15 cellular contexts compared by ENCODE assay signal in the genomic region with DNA sequence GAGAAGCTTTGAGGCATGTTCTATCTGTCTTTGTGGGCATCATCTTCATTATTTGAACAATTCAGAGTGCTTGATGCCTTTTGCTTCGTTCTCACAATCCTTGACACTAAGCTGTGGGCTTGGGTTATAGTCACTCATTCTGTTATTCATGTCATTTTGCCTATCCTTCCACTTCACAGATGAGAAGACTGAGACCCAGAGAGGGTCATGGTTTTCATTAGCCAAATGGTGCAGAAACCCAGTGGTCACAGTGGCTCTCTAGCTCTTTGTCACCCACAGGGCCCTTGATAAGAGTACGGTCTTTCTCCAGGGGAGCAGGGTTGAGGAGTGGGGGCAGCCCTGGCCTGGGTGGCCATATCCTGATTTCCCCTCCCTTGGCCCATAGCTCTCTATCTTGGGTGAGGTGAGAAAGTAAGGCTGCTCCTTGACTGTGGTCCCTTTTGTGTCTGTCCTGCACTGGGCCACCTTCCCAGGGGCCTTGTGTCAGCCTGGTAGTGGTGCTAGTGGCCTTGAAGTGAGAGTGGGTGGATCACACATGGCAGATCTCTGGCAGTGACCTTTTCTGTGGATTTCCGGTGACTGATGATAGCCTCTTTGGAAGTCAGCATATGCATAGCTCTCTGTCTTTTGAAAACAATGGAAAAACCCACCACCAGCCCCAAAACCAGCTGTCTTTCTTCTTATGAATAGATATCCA.
DNase-seq lines count a peak whose midpoint lies in the region; ATAC-seq, FAIRE-seq and TF ChIP-seq lines count a peak whose summit lies in the region.
"Had no signal": no experiment of that assay in that cellular context is flagged by ENCODE, and none has a peak within 500 bp of the region (broad histone marks: within the 10 kb centered on the region; RNA-seq: fewer than 3 reads in every experiment).

No MANE protein-coding gene starts in this region.

- no peak overlapping the region for H3K4ac ChIP-seq in H1 (replicated peaks; ENCODE audit: insufficient read length, low read depth, low read length)

- no peak for FAIRE-seq in H1 (lab: Jason Lieb, UNC)

- no peak overlapping the region for H2AFZ ChIP-seq in H1 (ENCODE audit: low read length)
- no peak overlapping the region for H2AFZ ChIP-seq in osteoblast (ENCODE audit: low read length)

- no peak overlapping the region for H4K8ac ChIP-seq in H1 (ENCODE audit: extremely low read depth, insufficient read depth, low read length)

- H2AK5ac ChIP-seq in H1 (ENCODE audit: low read depth, low read length): no peak overlapping the region

- DNase-seq in RWPE1 (ENCODE audit: low spot score) (no peak), H1 (ENCODE audit: low read depth in 1 of 2, low spot score in 2 of 2) (no peak), osteoblast (ENCODE audit: insufficient read length, low spot score, missing footprints) (peak; percentile 36), brain microvascular endothelial cell (no peak), NCI-H2029 (lab: John Stamatoyannopoulos, UW) (no peak), OCI-M2 (lab: John Stamatoyannopoulos, UW; ENCODE audit: unreplicated experiment) (no peak), left colon (no peak)
- DNase-seq: effector memory CD4-positive, alpha-beta T cell; KBM-7; left lung; NCI-H1105; NCI-H82; stimulated activated CD4-positive, alpha-beta T cell treated with anti-CD3 and anti-CD28 coated beads, Interleukin-15, amount 100 ng/mL, for 24 hours; T-helper 17 cell had no signal

- no peak overlapping the region for H3K18ac ChIP-seq in H1 (ENCODE audit: extremely low read depth, low read length)

- H2BK120ac ChIP-seq in H1 (replicated peaks; ENCODE audit: low read depth, low read length): no peak overlapping the region

- POLR2A ChIA-PET in RWPE1 (lab: Yijun Ruan, JAX; ENCODE audit: low non-redundant PET) (no interaction called here), H1 (lab: Charles Lee; ENCODE audit: partially characterized antibody) (interaction anchor here (0.6 to 2.9 kb wide), 4 partner anchors 18 to 194 kb away, joined by 3 to 11 read pairs (median 6); no protein-coding TSS in a partner anchor)

- H2BK12ac ChIP-seq in H1 (ENCODE audit: low read depth, low read length): peak overlapping the region; percentile 18; the same call in 1 of the 2 replicates

- TF ChIP-seq EP300 in H1 (IDR thresholded peaks at IDR 0.05; ENCODE audit: borderline replicate concordance in 1 of 2, low read depth in 2 of 2, low read length in 2 of 2): no peak

- CTCF ChIA-PET in RWPE1 (lab: Yijun Ruan, JAX) (interaction anchor here (0.7 to 1.3 kb wide), 5 partner anchors 18 to 1346 kb away, joined by 3 to 9 read pairs (median 5); no protein-coding TSS in a partner anchor), H1 (lab: Charles Lee; ENCODE audit: partially characterized antibody) (interaction anchor here (0.6 to 5.2 kb wide), 49 partner anchors 10 to 545 kb away, joined by 3 to 36 read pairs (median 6); no protein-coding TSS in a partner anchor)

- H3K36me3 ChIP-seq in BLaER1 treated with 17β-estradiol and CSF1 and Interleukin-3, amounts not matched to agents 10 nM and 100 nM: peaks cover 0 to 12% (median 0%) of the 10 kb centered on the region in 11 experiments; a peak in 3 of 22 replicates
- H3K36me3 ChIP-seq in H1 (ENCODE audit: control insufficient read depth in 2 of 4, insufficient read depth in 4 of 4, low read length in 3 of 4) (no peaks in the 10 kb centered on the region), osteoblast (ENCODE audit: insufficient read depth, low read length) (no peaks in the 10 kb centered on the region), brain microvascular endothelial cell (replicated peaks) (no peaks in the 10 kb centered on the region)
- H3K36me3 ChIP-seq: left lung had no signal

- no peaks in the 10 kb centered on the region for H3K23me2 ChIP-seq in H1 (ENCODE audit: low read depth, low read length)

- H4K91ac ChIP-seq in H1 (replicated peaks; ENCODE audit: insufficient read length, low read length): no peak overlapping the region

- peaks cover 12% of the 10 kb centered on the region for H3K79me1 ChIP-seq in H1 (ENCODE audit: low read depth, low read length)

- H3K23ac ChIP-seq in H1 (ENCODE audit: insufficient read length): no peak overlapping the region

- no peak for ATAC-seq in left colon
- ATAC-seq: left lung, T-helper 17 cell had no signal

- intact Hi-C loops in left colon (cut with DNase I, micrococcal nuclease): loop anchor here in 1 of 2 donors (10.0 kb wide), 3 partner anchors 124 to 254 kb away; no protein-coding TSS in a partner anchor

- H3K14ac ChIP-seq in H1 (ENCODE audit: insufficient read length): no peak overlapping the region

- H3K4me1 ChIP-seq in BLaER1 treated with 17β-estradiol and CSF1 and Interleukin-3, amounts not matched to agents 10 nM and 100 nM: peaks cover 51 to 68% (median 63%) of the 10 kb centered on the region in 10 experiments
- peaks cover 4 to 24% (median 15%) of the 10 kb centered on the region in 4 experiments for H3K4me1 ChIP-seq in H1 (replicated peaks in 1 of 4; ENCODE audit: control insufficient read depth in 3 of 4, insufficient read depth in 4 of 4, low read length in 3 of 4)
- peaks cover 8% of the 10 kb centered on the region for H3K4me1 ChIP-seq in osteoblast (ENCODE audit: insufficient read depth, low read length)

- in situ Hi-C loops in brain microvascular endothelial cell (cut with HindIII; ENCODE audit: low pct_ligation_motif_present, low sequenced_read_pairs): no loop called here

- H3K9me3 ChIP-seq in BLaER1 treated with 17β-estradiol and CSF1 and Interleukin-3, amounts not matched to agents 10 nM and 100 nM (replicated peaks in 1 of 11): no peaks in the 10 kb centered on the region
- H3K9me3 ChIP-seq in H1 (ENCODE audit: insufficient read depth in 2 of 2, low read depth in 1 of 2, low read length in 1 of 2) (no peaks in the 10 kb centered on the region), osteoblast (ENCODE audit: low read depth, low read length) (no peaks in the 10 kb centered on the region)
- H3K9me3 ChIP-seq: left lung had no signal

- no peak for TF ChIP-seq POLR2A in H1 (IDR thresholded peaks at IDR 0.05; ENCODE audit: control extremely low read depth in 1 of 2, low read depth in 2 of 2, low read length in 2 of 2)

- WGBS in H1 (ENCODE audit: extremely low coverage in 1 of 2, insufficient coverage in 1 of 2, insufficient read length in 1 of 2, insufficient replicate concordance in 2 of 2, low coverage in 1 of 2, low lambda C conversion rate in 2 of 2, missing lambda C conversion rate in 1 of 2), 2 experiments: 89% methylated on average over 3 of the region's 3 CpGs; no CpG with 5 or more reads in 1 of the 2 experiments

- H2BK15ac ChIP-seq in H1 (ENCODE audit: low read length): no peak overlapping the region

- H3K56ac ChIP-seq in H1 (replicated peaks; ENCODE audit: insufficient read length, low read depth, low read length): no peak overlapping the region

- TF ChIP-seq RAD21 in H1 (IDR thresholded peaks at IDR 0.05 in 1 of 2, conservative IDR thresholded peaks at IDR 0.05 in 1 of 2; ENCODE audit: low read depth in 2 of 2, low read length in 2 of 2): no peak

- H3K27me3 ChIP-seq in BLaER1 treated with 17β-estradiol and CSF1 and Interleukin-3, amounts not matched to agents 10 nM and 100 nM: no peaks in the 10 kb centered on the region
- H3K27me3 ChIP-seq in H1 (replicated peaks in 1 of 4; ENCODE audit: control insufficient read depth in 3 of 4, extremely low read depth in 1 of 4, insufficient read depth in 3 of 4, low read length in 3 of 4): no peaks in the 10 kb centered on the region
- no peaks in the 10 kb centered on the region for H3K27me3 ChIP-seq in osteoblast (ENCODE audit: insufficient read depth, low read length)
- no peaks in the 10 kb centered on the region for H3K27me3 ChIP-seq in brain microvascular endothelial cell (replicated peaks)
- H3K27me3 ChIP-seq: left lung had no signal

- H2BK20ac ChIP-seq in H1 (ENCODE audit: low read length): no peak overlapping the region

- 0 out of 22 replicates have a peak overlapping the region, but pooled peaks of 1 of the 11 experiments have one; percentile 3 for H3K9ac ChIP-seq in BLaER1 treated with 17β-estradiol and CSF1 and Interleukin-3, amounts not matched to agents 10 nM and 100 nM
- no peak overlapping the region for H3K9ac ChIP-seq in H1 (replicated peaks in 1 of 4; ENCODE audit: extremely low read depth in 1 of 4, low read depth in 3 of 4, low read length in 3 of 4)

- no peak overlapping the region for H3K4me3 ChIP-seq in BLaER1 treated with 17β-estradiol and CSF1 and Interleukin-3, amounts not matched to agents 10 nM and 100 nM
- H3K4me3 ChIP-seq in H1 (ENCODE audit: extremely low read depth in 1 of 4, insufficient read depth in 2 of 4, low read depth in 3 of 4, low read length in 4 of 4) (no peak overlapping the region), osteoblast (ENCODE audit: insufficient read depth, low read length) (no peak overlapping the region), brain microvascular endothelial cell (ENCODE audit: low read depth, low read length) (no peak overlapping the region)
- H3K4me3 ChIP-seq: left lung had no signal

- H3K4me2 ChIP-seq in BLaER1 treated with 17β-estradiol and CSF1 and Interleukin-3, amounts not matched to agents 10 nM and 100 nM: peak overlapping the region in 8 of 11 experiments; percentile 84 to 98 (median 91); a peak in 16 of 22 replicates
- H3K4me2 ChIP-seq in H1 (ENCODE audit: insufficient read depth in 1 of 2, low read depth in 2 of 2, low read length in 2 of 2): no peak overlapping the region
- H3K4me2 ChIP-seq in osteoblast (ENCODE audit: insufficient read depth, low read length): no peak overlapping the region

- H3K79me2 ChIP-seq in H1 (ENCODE audit: control insufficient read depth in 1 of 2, insufficient read depth in 2 of 2, low read length in 2 of 2) (peaks cover 11 to 91% of the 10 kb centered on the region in 2 experiments), osteoblast (ENCODE audit: insufficient read depth, low read length) (peaks cover 58% of the 10 kb centered on the region)

- no peak overlapping the region for H2BK5ac ChIP-seq in H1 (ENCODE audit: low read depth, low read length)

- no peak overlapping the region for H4K5ac ChIP-seq in H1 (ENCODE audit: insufficient read length, low read depth, low read length)

- H4K20me1 ChIP-seq in BLaER1 treated with 17β-estradiol and CSF1 and Interleukin-3, amounts not matched to agents 10 nM and 100 nM: peaks cover 65 to 100% (median 99%) of the 10 kb centered on the region in 11 experiments
- H4K20me1 ChIP-seq in H1 (replicated peaks in 1 of 2; ENCODE audit: control insufficient read depth in 1 of 2, insufficient read depth in 2 of 2, low read length in 2 of 2) (peaks cover 15 to 22% of the 10 kb centered on the region in 2 experiments), osteoblast (ENCODE audit: insufficient read depth, low read length) (peaks cover 9% of the 10 kb centered on the region)

- H3K27ac ChIP-seq in BLaER1 treated with 17β-estradiol and CSF1 and Interleukin-3, amounts not matched to agents 10 nM and 100 nM: peak overlapping the region in 2 of 11 experiments; percentile 10 to 40; a peak in 4 of 22 replicates
- H3K27ac ChIP-seq in RWPE1: peak overlapping the region; percentile 39
- no peak overlapping the region for H3K27ac ChIP-seq in H1 (ENCODE audit: low read depth, low read length)
- H3K27ac ChIP-seq in osteoblast (ENCODE audit: low read depth, low read length): no peak overlapping the region
- H3K27ac ChIP-seq in brain microvascular endothelial cell: no peak overlapping the region
- H3K27ac ChIP-seq: left lung had no signal

- TF ChIP-seq CTCF in RWPE1 (conservative IDR thresholded peaks at IDR 0.05; ENCODE audit: low read depth) (no peak), H1 (IDR thresholded peaks at IDR 0.05; ENCODE audit: control extremely low read depth in 1 of 3, insufficient read depth in 1 of 3, low read depth in 1 of 3, low read length in 3 of 3) (no peak), osteoblast (IDR thresholded peaks at IDR 0.05; ENCODE audit: extremely low read depth, low read depth, low read length) (no peak), brain microvascular endothelial cell (IDR thresholded peaks at IDR 0.05; ENCODE audit: low read depth, low read length, missing control alignments) (no peak)

Comparison
In these comparisons a context has a peak if more than half of its experiments do, and no peak if none do; other contexts are left out.
1. H3K4me2 ChIP-seq: peak in BLaER1 treated with 17β-estradiol and CSF1 and Interleukin-3, amounts not matched to agents 10 nM and 100 nM (8 of 11); none in H1 (0 of 2) and osteoblast (single experiment).